In the genomic region with DNA sequence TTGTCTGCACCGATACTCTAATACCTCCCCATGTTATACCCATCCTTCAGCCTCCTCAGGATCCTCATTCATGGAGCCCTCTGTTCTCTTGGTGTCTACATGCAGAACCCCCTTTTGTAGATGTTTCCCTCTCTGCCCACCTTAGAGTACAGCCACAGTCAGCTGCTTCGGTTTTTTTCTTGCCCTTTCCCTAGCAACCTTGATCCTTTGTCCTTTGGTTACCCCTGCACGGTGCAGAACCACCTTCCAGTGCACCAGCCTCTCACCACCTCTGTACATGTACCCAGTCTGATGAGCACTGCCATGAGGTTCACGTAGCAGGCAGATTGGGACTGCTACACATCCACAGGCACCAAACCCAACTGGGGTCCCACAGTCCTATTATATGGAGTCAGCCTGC, we compare ENCODE assay signal across 21 cellular contexts. TPM values are rescaled to one million over a fixed set of nuclear protein-coding genes. Genes with fewer than 3 reads are reported as not detected.
DNase-seq lines count a peak whose midpoint lies in the region; ATAC-seq and TF ChIP-seq lines count a peak whose summit lies in the region.
"Had no signal": no experiment of that assay in that cellular context is flagged by ENCODE, and none has a peak within 500 bp of the region (broad histone marks: within the 10 kb centered on the region; RNA-seq: fewer than 3 reads in every experiment).

No MANE protein-coding gene starts in this region.

- H3K27ac ChIP-seq in coronary artery (no peak overlapping the region), A673 (ENCODE audit: low read depth, low read length, poor library complexity, severe bottlenecking) (no peak overlapping the region)
- H3K27ac ChIP-seq: HL-60 had no signal

- H3K4me3 ChIP-seq in coronary artery (no peak overlapping the region), A673 (ENCODE audit: low read depth, low read length, poor library complexity, severe bottlenecking) (no peak overlapping the region)
- H3K4me3 ChIP-seq: GM23338 had no signal

- CTCF ChIA-PET in A673 (lab: Charles Lee), result no interaction called here

- H3K27me3 ChIP-seq in A673 (replicated peaks; ENCODE audit: insufficient read depth, low read depth, low read length, poor library complexity), result no peaks in the 10 kb centered on the region
- H3K27me3 ChIP-seq: BE2C had no signal

- H3K36me3 Mint-ChIP-seq in osteocyte (ENCODE audit: unreplicated experiment) (peaks cover 6% of the 10 kb centered on the region), type B pancreatic cell (no peaks in the 10 kb centered on the region)

- peak; percentile 20 for DNase-seq in Right ventricle myocardium inferior (ENCODE audit: missing footprints)
- DNase-seq in left cardiac atrium, result no peak
- peak; percentile 12 for DNase-seq in coronary artery (ENCODE audit: low spot score)
- peak; percentile 51 for DNase-seq in osteocyte (ENCODE audit: extremely low spot score, unreplicated experiment)
- peak; percentile 29 for DNase-seq in type B pancreatic cell (ENCODE audit: extremely low spot score, unreplicated experiment)
- DNase-seq in dermis blood vessel endothelial cell, result no peak
- no peak for DNase-seq in A673 (ENCODE audit: low spot score)
- DNase-seq: ACHN; BE2C; C1 segment of cervical spinal cord; Caco-2; CD4-positive, CD25-positive, alpha-beta regulatory T cell; CD8-positive, alpha-beta memory T cell; GDM1; HCEC 1CT had no signal

- H3K27me3 Mint-ChIP-seq in osteocyte (ENCODE audit: unreplicated experiment) (no peaks in the 10 kb centered on the region), type B pancreatic cell (no peaks in the 10 kb centered on the region)
- H3K27me3 Mint-ChIP-seq: CD4-positive, CD25-positive, alpha-beta regulatory T cell had no signal

- POLR2A ChIA-PET in A673 (lab: Charles Lee; ENCODE audit: low non-redundant PET), result no interaction called here

- no peak for TF ChIP-seq CTCF in coronary artery (IDR thresholded peaks at IDR 0.05)
- TF ChIP-seq CTCF in osteocyte (IDR thresholded peaks at IDR 0.05), result no peak
- no peak for TF ChIP-seq CTCF in type B pancreatic cell (conservative IDR thresholded peaks at IDR 0.05)
- TF ChIP-seq CTCF in A673 (conservative IDR thresholded peaks at IDR 0.05; ENCODE audit: low read depth, low read length), result no peak

- no peaks in the 10 kb centered on the region for H3K4me1 ChIP-seq in A673 (ENCODE audit: insufficient read depth, low read length, poor library complexity, severe bottlenecking)
- H3K4me1 ChIP-seq: BE2C, Caco-2 had no signal

- H3K4me1 Mint-ChIP-seq in osteocyte (ENCODE audit: unreplicated experiment), result peaks cover 3% of the 10 kb centered on the region
- peaks cover 7% of the 10 kb centered on the region for H3K4me1 Mint-ChIP-seq in type B pancreatic cell (ENCODE audit: unreplicated experiment)

- no peaks in the 10 kb centered on the region for H3K9me3 ChIP-seq in A673 (ENCODE audit: low read depth, low read length, poor library complexity, severe bottlenecking)
- H3K9me3 ChIP-seq: BE2C, Caco-2 had no signal

- intact Hi-C loops in Right ventricle myocardium inferior (cut with DNase I) (no loop called here), left cardiac atrium (cut with DNase I) (no loop called here), A673 (cut with micrococcal nuclease; ENCODE audit: unreplicated experiment) (no loop called here)

- H3K27ac Mint-ChIP-seq in osteocyte (ENCODE audit: unreplicated experiment) (no peak overlapping the region), type B pancreatic cell (no peak overlapping the region)
- H3K27ac Mint-ChIP-seq: GM23338 had no signal

- no peaks in the 10 kb centered on the region for H3K9me3 Mint-ChIP-seq in osteocyte (ENCODE audit: unreplicated experiment)
- no peaks in the 10 kb centered on the region for H3K9me3 Mint-ChIP-seq in type B pancreatic cell
- H3K9me3 Mint-ChIP-seq: CD8-positive, alpha-beta memory T cell; GM23338 had no signal

- no TSS peak for BruUV-seq in A673 (replicated peaks; lab: Mats Ljungman, UMichigan)

- ATAC-seq in Right ventricle myocardium inferior (no peak), left cardiac atrium (no peak), HG02678 (IDR thresholded peaks at IDR 0.05; ENCODE audit: unreplicated experiment) (no peak)
- ATAC-seq: GM23338 had no signal

- no peaks in the 10 kb centered on the region for H3K36me3 ChIP-seq in A673 (ENCODE audit: insufficient read depth, low read length, poor library complexity, severe bottlenecking)
- H3K36me3 ChIP-seq: BE2C had no signal

- H3K4me3 Mint-ChIP-seq in osteocyte (ENCODE audit: unreplicated experiment) (no peak overlapping the region), type B pancreatic cell (no peak overlapping the region)
- H3K4me3 Mint-ChIP-seq: CD4-positive, CD25-positive, alpha-beta regulatory T cell; CD8-positive, alpha-beta memory T cell; GM23338 had no signal

RNA-seq across cellular contexts. Expression of gene VPS16, which starts 7.3 kb away (rescaled TPM):
- total RNA-seq in Right ventricle myocardium inferior, result 18.0 TPM
- 10 to 100 TPM; 22.1 to 24.4 TPM for total RNA-seq in left cardiac atrium
- 45.2 and 51.1 TPM in 2 replicates for total RNA-seq in osteocyte
- 31.8 and 49.9 TPM in 2 replicates for total RNA-seq in type B pancreatic cell (ENCODE audit: low replicate concordance)
- total RNA-seq in dermis blood vessel endothelial cell, result 51.6 and 52.4 TPM in 2 replicates
- total RNA-seq in A673 (2021), result 37.8 and 39.1 TPM in 2 replicates

RNA-seq across cellular contexts. Expression of gene PCED1A, which starts 7.3 kb away (rescaled TPM):
- total RNA-seq in Right ventricle myocardium inferior (10.7 TPM), left cardiac atrium (10 to 100 TPM; 13.0 to 18.0 TPM), osteocyte (68.3 and 80.8 TPM in 2 replicates), type B pancreatic cell (ENCODE audit: low replicate concordance) (47.5 and 79.6 TPM in 2 replicates), dermis blood vessel endothelial cell (19.8 and 42.2 TPM in 2 replicates), A673 (2021) (32.8 and 42.0 TPM in 2 replicates)

RNA-seq across cellular contexts. Expression of gene PTPRA, which starts 25.5 kb away (rescaled TPM):
- total RNA-seq in Right ventricle myocardium inferior (26.5 TPM), left cardiac atrium (10 to 100 TPM; 35.4 to 38.6 TPM), osteocyte (80.2 and 88.6 TPM in 2 replicates), type B pancreatic cell (ENCODE audit: low replicate concordance) (50.5 and 73.8 TPM in 2 replicates), dermis blood vessel endothelial cell (27.9 and 37.1 TPM in 2 replicates), A673 (2021) (56.9 and 65.6 TPM in 2 replicates)

RNA-seq across cellular contexts. Expression of gene TMEM239, which starts 31.6 kb away (rescaled TPM):
- not detected for total RNA-seq in Right ventricle myocardium inferior
- total RNA-seq in left cardiac atrium, result not detected
- total RNA-seq in osteocyte, result not detected in 2 replicates
- total RNA-seq in type B pancreatic cell (ENCODE audit: low replicate concordance), result not detected in 2 replicates
- total RNA-seq in dermis blood vessel endothelial cell, result not detected in 2 replicates
- not detected in 2 replicates for total RNA-seq in A673 (2021)
- total RNA-seq: A172; Caco-2; CD4-positive, CD25-positive, alpha-beta regulatory T cell; CD8-positive, alpha-beta memory T cell; Daoy; GM23338; HT1080 had no signal

RNA-seq across cellular contexts. Expression of gene C20orf141, which starts 33.0 kb away (rescaled TPM):
- total RNA-seq in Right ventricle myocardium inferior (not detected), left cardiac atrium (not detected), osteocyte (not detected in 2 replicates), type B pancreatic cell (ENCODE audit: low replicate concordance) (not detected in 2 replicates), dermis blood vessel endothelial cell (not detected in 2 replicates), A673 (2021) (not detected in 2 replicates)
- total RNA-seq: A172; Caco-2; CD4-positive, CD25-positive, alpha-beta regulatory T cell; CD8-positive, alpha-beta memory T cell; Daoy; GM23338 had no signal

Comparison
In these comparisons a context has a peak if more than half of its experiments do, and no peak if none do; other contexts are left out.
1. DNase-seq: peak in Right ventricle myocardium inferior (single experiment), coronary artery (single experiment), osteocyte (single experiment) and type B pancreatic cell (single experiment); none in left cardiac atrium (single experiment), dermis blood vessel endothelial cell (single experiment) and A673 (single experiment).